8 cellular contexts compared by ENCODE assay signal in genomic region chr2:170812716-170813585, GRCh38. TPM values are rescaled to one million over a fixed set of nuclear protein-coding genes. Genes with fewer than 3 reads are reported as not detected.
DNase-seq lines count a peak whose midpoint lies in the region; ATAC-seq, FAIRE-seq and TF ChIP-seq lines count a peak whose summit lies in the region.

No MANE protein-coding gene starts in this region.

- no peaks in the 10 kb centered on the region for H3K9me3 ChIP-seq in suprapubic skin

- peak; percentile 38 to 57 for TF ChIP-seq CTCF in suprapubic skin (IDR thresholded peaks at IDR 0.05)

- peak; percentile 48 for DNase-seq in DMS114 treated with DMSO at 0.1 percent for 48 hours (lab: John Stamatoyannopoulos, UW; ENCODE audit: unreplicated experiment)
- DNase-seq in HTR-8/SVneo (ENCODE audit: insufficient read length, low spot score), result peak; percentile 59
- DNase-seq in NCI-H748 (lab: John Stamatoyannopoulos, UW; ENCODE audit: unreplicated experiment), result peak; percentile 93
- peak; percentile 45 for DNase-seq in brain pericyte (ENCODE audit: low read depth, low spot score)
- peak; percentile 80 for DNase-seq in iris pigment epithelial cell (ENCODE audit: low read depth)
- no peak for DNase-seq in suprapubic skin (ENCODE audit: low spot score in 2 of 2)

- no peak overlapping the region for H3K4me3 ChIP-seq in suprapubic skin

- peaks cover 34% of the 10 kb centered on the region for H3K4me1 ChIP-seq in suprapubic skin

- WGBS in suprapubic skin, result 4% methylated on average over 14 of the region's 14 CpGs

- no peak for TF ChIP-seq EP300 in suprapubic skin (IDR thresholded peaks at IDR 0.05)

- no peak for FAIRE-seq in HTR-8/SVneo (lab: Jason Lieb, UNC)

- ATAC-seq in GM18868 (IDR thresholded peaks at IDR 0.05; ENCODE audit: unreplicated experiment), result no peak
- ATAC-seq in HG03521 (IDR thresholded peaks at IDR 0.05; ENCODE audit: unreplicated experiment), result no peak

- no peak for TF ChIP-seq POLR2A in suprapubic skin (IDR thresholded peaks at IDR 0.05)

- no peak overlapping the region for H3K27ac ChIP-seq in suprapubic skin

- peaks cover 52% of the 10 kb centered on the region for H3K27me3 ChIP-seq in suprapubic skin

- no peaks in the 10 kb centered on the region for H3K36me3 ChIP-seq in suprapubic skin

RNA-seq across cellular contexts. Expression of gene GAD1, which starts 3.7 kb away (rescaled TPM):
- 1 to 10 TPM in 1 of 4 donors, not detected in 3; 2.6 TPM for total RNA-seq in suprapubic skin

RNA-seq across cellular contexts. Expression of gene ERICH2, which starts 42.8 kb away (rescaled TPM):
- total RNA-seq in suprapubic skin, result not detected

Comparison
In these comparisons a context has a peak if more than half of its experiments do, and no peak if none do; other contexts are left out.
1. DNase-seq: peak in DMS114 treated with DMSO at 0.1 percent for 48 hours (single experiment), HTR-8/SVneo (single experiment), NCI-H748 (single experiment), brain pericyte (single experiment) and iris pigment epithelial cell (single experiment); none in suprapubic skin (0 of 2).